ENCODE assay signal across 10 cellular contexts in genomic region chr17:45227631-45228120, GRCh38. TPM values are rescaled to one million over a fixed set of nuclear protein-coding genes. Genes with fewer than 3 reads are reported as not detected.
DNase-seq lines count a peak whose midpoint lies in the region; ATAC-seq and TF ChIP-seq lines count a peak whose summit lies in the region.
"Had no signal": no experiment of that assay in that cellular context is flagged by ENCODE, and none has a peak within 500 bp of the region (broad histone marks: within the 10 kb centered on the region; RNA-seq: fewer than 3 reads in every experiment).

No MANE protein-coding gene starts in this region.

- DNase-seq in activated CD4-positive, alpha-beta T cell treated with anti-CD3 and anti-CD28 coated beads, Interleukin-2, amount 10 ng/mL, durations not matched to agents 7 days and 5 days, result no peak
- DNase-seq in right cardiac atrium, result peak in 2 of 3 donors; percentile 45 to 54
- peak in 1 of 2 donors; percentile 58 for DNase-seq in stimulated activated effector memory CD8-positive, alpha-beta T cell treated with anti-CD3 and anti-CD28 coated beads, Interleukin-12 subunit alpha, Interleukin-12 subunit beta, amount 100 ng/mL, for 72 hours (ENCODE audit: low spot score in 2 of 2)
- DNase-seq in SK-N-DZ (ENCODE audit: low spot score), result no peak
- no peak for DNase-seq in DMS53 treated with DMSO at 0.1 percent for 48 hours (lab: John Stamatoyannopoulos, UW; ENCODE audit: unreplicated experiment)
- DNase-seq in progenitor cell of endocrine pancreas (ENCODE audit: low spot score, unreplicated experiment), result no peak
- DNase-seq in GDM1 (lab: John Stamatoyannopoulos, UW), result no peak
- DNase-seq: activated CD4-positive, CD25-positive, alpha-beta regulatory T cell had no signal

- H3K27ac Mint-ChIP-seq in activated CD4-positive, alpha-beta T cell treated with anti-CD3 and anti-CD28 coated beads, Interleukin-2, amount 10 ng/mL, durations not matched to agents 7 days and 5 days, result peak overlapping the region; percentile 100
- H3K27ac Mint-ChIP-seq in stimulated activated effector memory CD8-positive, alpha-beta T cell treated with anti-CD3 and anti-CD28 coated beads, Interleukin-12 subunit alpha, Interleukin-12 subunit beta, amount 100 ng/mL, for 72 hours, result peak overlapping the region; percentile 100
- no peak overlapping the region for H3K27ac Mint-ChIP-seq in progenitor cell of endocrine pancreas

- H3K4me3 Mint-ChIP-seq in activated CD4-positive, alpha-beta T cell treated with anti-CD3 and anti-CD28 coated beads, Interleukin-2, amount 10 ng/mL, durations not matched to agents 7 days and 5 days, result peak overlapping the region; percentile 97
- H3K4me3 Mint-ChIP-seq in stimulated activated effector memory CD8-positive, alpha-beta T cell treated with anti-CD3 and anti-CD28 coated beads, Interleukin-12 subunit alpha, Interleukin-12 subunit beta, amount 100 ng/mL, for 72 hours, result peak overlapping the region; percentile 91
- no peak overlapping the region for H3K4me3 Mint-ChIP-seq in progenitor cell of endocrine pancreas (ENCODE audit: low read depth)

- CTCF ChIA-PET in HEK293 (lab: Yijun Ruan, JAX), result interaction anchor here (0.6 to 11.7 kb wide), 7 partner anchors 8 to 198 kb away, joined by 3 to 192 read pairs (median 4); partner anchors contain the start of gene FMNL1
- CTCF ChIA-PET in activated CD4-positive, alpha-beta T cell treated with anti-CD3 and anti-CD28 coated beads, Interleukin-2, amount 10 ng/mL, durations not matched to agents 7 days and 5 days (lab: Charles Lee), result interaction anchor here (0.6 to 6.2 kb wide), 8 partner anchors 8 to 96 kb away, joined by 3 to 64 read pairs (median 10); partner anchors contain the start of genes ACBD4, HEXIM1 and PLCD3

- no peak overlapping the region for H3K4me3 ChIP-seq in HEK293 (ENCODE audit: low read depth, low read length)
- no peak overlapping the region for H3K4me3 ChIP-seq in right cardiac atrium (ENCODE audit: low read length)

- peaks cover 75% of the 10 kb centered on the region for H3K4me1 Mint-ChIP-seq in activated CD4-positive, alpha-beta T cell treated with anti-CD3 and anti-CD28 coated beads, Interleukin-2, amount 10 ng/mL, durations not matched to agents 7 days and 5 days
- peaks cover 93% of the 10 kb centered on the region for H3K4me1 Mint-ChIP-seq in stimulated activated effector memory CD8-positive, alpha-beta T cell treated with anti-CD3 and anti-CD28 coated beads, Interleukin-12 subunit alpha, Interleukin-12 subunit beta, amount 100 ng/mL, for 72 hours
- H3K4me1 Mint-ChIP-seq in progenitor cell of endocrine pancreas (ENCODE audit: low read depth), result no peaks in the 10 kb centered on the region

- POLR2A ChIA-PET in HEK293 (lab: Yijun Ruan, JAX), result interaction anchor here (0.6 to 0.9 kb wide), 2 partner anchors 79 to 164 kb away, joined by 3 to 10 read pairs; partner anchors contain the start of gene HEXIM1
- POLR2A ChIA-PET in activated CD4-positive, alpha-beta T cell treated with anti-CD3 and anti-CD28 coated beads, Interleukin-2, amount 10 ng/mL, durations not matched to agents 7 days and 5 days (lab: Charles Lee), result interaction anchor here (1.1 kb wide), 1 partner anchor 20 kb away, joined by 3 read pairs; no protein-coding TSS in a partner anchor

- intact Hi-C loops in right cardiac atrium (cut with DNase I), result loop anchor here in 1 of 4 donors (10.0 kb wide), 1 partner anchor 47 kb away; no protein-coding TSS in a partner anchor

- H3K4me1 ChIP-seq in HEK293 (ENCODE audit: control insufficient read depth, insufficient read depth, low read length) (no peaks in the 10 kb centered on the region; the same call in 1 of the 2 replicates), right cardiac atrium (ENCODE audit: control insufficient read depth, insufficient read depth, low read length) (peaks cover 7% of the 10 kb centered on the region)

- peaks cover 55% of the 10 kb centered on the region for H3K36me3 Mint-ChIP-seq in activated CD4-positive, alpha-beta T cell treated with anti-CD3 and anti-CD28 coated beads, Interleukin-2, amount 10 ng/mL, durations not matched to agents 7 days and 5 days (ENCODE audit: low read depth)
- peaks cover 96% of the 10 kb centered on the region for H3K36me3 Mint-ChIP-seq in stimulated activated effector memory CD8-positive, alpha-beta T cell treated with anti-CD3 and anti-CD28 coated beads, Interleukin-12 subunit alpha, Interleukin-12 subunit beta, amount 100 ng/mL, for 72 hours
- H3K36me3 Mint-ChIP-seq in progenitor cell of endocrine pancreas (ENCODE audit: insufficient read depth), result no peaks in the 10 kb centered on the region

- no peaks in the 10 kb centered on the region for H3K27me3 ChIP-seq in right cardiac atrium (ENCODE audit: control insufficient read depth, insufficient read depth)

- H3K9me3 Mint-ChIP-seq in activated CD4-positive, alpha-beta T cell treated with anti-CD3 and anti-CD28 coated beads, Interleukin-2, amount 10 ng/mL, durations not matched to agents 7 days and 5 days, result no peaks in the 10 kb centered on the region
- H3K9me3 Mint-ChIP-seq in stimulated activated effector memory CD8-positive, alpha-beta T cell treated with anti-CD3 and anti-CD28 coated beads, Interleukin-12 subunit alpha, Interleukin-12 subunit beta, amount 100 ng/mL, for 72 hours, result no peaks in the 10 kb centered on the region
- H3K9me3 Mint-ChIP-seq in progenitor cell of endocrine pancreas (ENCODE audit: low read depth), result no peaks in the 10 kb centered on the region

- no peak for ATAC-seq in right cardiac atrium
- no peak for ATAC-seq in stimulated activated effector memory CD8-positive, alpha-beta T cell treated with anti-CD3 and anti-CD28 coated beads, Interleukin-12 subunit alpha, Interleukin-12 subunit beta, amount 100 ng/mL, for 72 hours

- H3K9me3 ChIP-seq in HEK293 (ENCODE audit: control insufficient read depth, insufficient read depth, low read depth, low read length) (no peaks in the 10 kb centered on the region), right cardiac atrium (ENCODE audit: control insufficient read depth, low read length) (no peaks in the 10 kb centered on the region)

- 76% methylated on average over 6 of the region's 6 CpGs for WGBS in right cardiac atrium

- H3K27ac ChIP-seq in HEK293 (ENCODE audit: extremely low read depth, low read depth, low read length) (no peak overlapping the region), right cardiac atrium (ENCODE audit: low read length) (peak overlapping the region; percentile 65)

- no peak for TF ChIP-seq CTCF in HEK293 (tag by site-specific recombination; IDR thresholded peaks at IDR 0.05)
- TF ChIP-seq CTCF in progenitor cell of endocrine pancreas (IDR thresholded peaks at IDR 0.05; ENCODE audit: unreplicated experiment), result no peak

- H3K36me3 ChIP-seq in HEK293 (ENCODE audit: control insufficient read depth in 2 of 2, insufficient read depth in 1 of 2, low read length in 2 of 2), result no peaks in the 10 kb centered on the region

- no peaks in the 10 kb centered on the region for H3K27me3 Mint-ChIP-seq in activated CD4-positive, alpha-beta T cell treated with anti-CD3 and anti-CD28 coated beads, Interleukin-2, amount 10 ng/mL, durations not matched to agents 7 days and 5 days
- H3K27me3 Mint-ChIP-seq in progenitor cell of endocrine pancreas, result peaks cover 65% of the 10 kb centered on the region

TF ChIP-seq in HEK293, 187 proteins besides CTCF, POLR2A, EP300 and RAD21:
- TF ChIP-seq ZNF776 (tag by site-specific recombination; IDR thresholded peaks at IDR 0.05; ENCODE audit: borderline replicate concordance) (no peak), KLF8 (tag by site-specific recombination; IDR thresholded peaks at IDR 0.05) (peak; percentile 38; the same call in 1 of the 2 replicates)
TF ChIP-seq in HEK293: peak in this region for 1.

RNA-seq across cellular contexts. Expression of gene FMNL1, which starts 6.0 kb away (rescaled TPM):
- 100 to 1,000 TPM; 391 to 410 TPM for total RNA-seq in activated CD4-positive, alpha-beta T cell treated with anti-CD3 and anti-CD28 coated beads, Interleukin-2, amount 10 ng/mL, durations not matched to agents 7 days and 5 days
- total RNA-seq in right cardiac atrium (10 to 100 TPM; 12.3 to 17.0 (median 14.1) TPM), progenitor cell of endocrine pancreas (3.2 and 3.3 TPM in 2 replicates)
- polyA plus RNA-seq in right cardiac atrium, result 10.5 TPM
- 1.7 and 1.9 TPM in 2 replicates for polyA plus RNA-seq in SK-N-DZ (2014; cell fraction: cytosol; rRNA removed)
- polyA plus RNA-seq in SK-N-DZ (2014; cell fraction: nucleus; rRNA removed), result 3.2 and 6.7 TPM in 2 replicates

RNA-seq across cellular contexts. Expression of gene SPATA32, which starts 34.2 kb away (rescaled TPM):
- total RNA-seq in activated CD4-positive, alpha-beta T cell treated with anti-CD3 and anti-CD28 coated beads, Interleukin-2, amount 10 ng/mL, durations not matched to agents 7 days and 5 days, result under 1 TPM; 0.27 to 0.67 TPM
- total RNA-seq in right cardiac atrium (not detected), progenitor cell of endocrine pancreas (0.24 TPM in 1 of 2 replicates, not detected in the other)
- polyA plus RNA-seq in right cardiac atrium, result not detected
- not detected in 2 replicates for polyA plus RNA-seq in SK-N-DZ (2014; cell fraction: cytosol; rRNA removed)
- polyA plus RNA-seq in SK-N-DZ (2014; cell fraction: nucleus; rRNA removed), result not detected in 2 replicates
- total RNA-seq: mucosa of gallbladder had no signal

Comparison
In these comparisons a context has a peak if more than half of its experiments do, and no peak if none do; other contexts are left out.
1. DNase-seq: peak in right cardiac atrium (2 of 3); none in activated CD4-positive, alpha-beta T cell treated with anti-CD3 and anti-CD28 coated beads, Interleukin-2, amount 10 ng/mL, durations not matched to agents 7 days and 5 days (single experiment), SK-N-DZ (single experiment), DMS53 treated with DMSO at 0.1 percent for 48 hours (single experiment), progenitor cell of endocrine pancreas (single experiment) and GDM1 (single experiment).
2. RNA of gene FMNL1, which starts 6.0 kb away (total RNA-seq): 391 to 410 TPM in activated CD4-positive, alpha-beta T cell treated with anti-CD3 and anti-CD28 coated beads, Interleukin-2, amount 10 ng/mL, durations not matched to agents 7 days and 5 days; 12.3 to 17.0 TPM in right cardiac atrium and 3.2 to 3.3 TPM in progenitor cell of endocrine pancreas; every median in the first group is over 10 times any median in the second.